Comparison of ENCODE assay signal across 14 cellular contexts in the genomic region with DNA sequence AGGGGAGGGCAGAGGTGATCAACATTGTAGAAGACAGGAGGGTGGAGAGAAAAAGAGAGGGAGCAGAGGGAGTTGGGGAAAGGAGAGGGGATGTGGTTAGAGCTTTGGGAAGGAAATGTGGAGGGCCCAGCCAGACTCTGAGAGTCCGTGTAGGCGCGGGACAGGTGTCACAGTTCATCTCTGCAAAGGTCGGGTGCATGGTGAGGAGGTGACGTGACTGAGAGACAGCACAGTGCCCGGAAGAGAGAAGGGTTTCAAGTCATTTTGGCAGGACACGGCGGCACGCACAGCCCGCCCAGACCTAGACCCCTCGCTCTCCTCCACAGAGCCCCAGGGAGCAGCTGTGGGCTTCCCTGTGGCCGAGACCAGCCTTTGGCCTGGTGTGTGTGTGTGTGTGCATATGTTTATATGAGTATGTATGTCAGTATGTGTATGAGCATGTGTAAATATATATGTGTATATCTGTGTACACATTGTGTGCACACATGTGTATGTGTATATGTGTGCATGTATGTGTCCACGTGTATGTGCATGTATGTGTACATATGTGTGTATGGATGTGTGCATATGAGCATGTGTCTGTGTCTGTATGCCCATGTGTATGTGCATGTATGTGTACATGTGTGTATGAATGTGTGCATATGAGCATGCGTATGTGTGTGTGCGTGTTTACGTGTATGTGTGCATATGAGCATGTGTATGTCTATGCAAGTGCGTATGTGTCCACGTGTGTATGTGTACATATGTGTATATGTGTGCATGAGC.
A peak's percentile ranks its signal among the peaks of the same experiment; 100 is the strongest.
DNase-seq lines count a peak whose midpoint lies in the region; ATAC-seq, FAIRE-seq and TF ChIP-seq lines count a peak whose summit lies in the region.
"Had no signal": no experiment of that assay in that cellular context is flagged by ENCODE, and none has a peak within 500 bp of the region (broad histone marks: within the 10 kb centered on the region; RNA-seq: fewer than 3 reads in every experiment).

No MANE protein-coding gene starts in this region.

- no peaks in the 10 kb centered on the region for H3K9me3 ChIP-seq in GM12878 (replicated peaks; ENCODE audit: control insufficient read depth, insufficient read depth, low read length)
- H3K9me3 ChIP-seq: stomach had no signal

- H3K27me3 ChIP-seq in GM12878 (replicated peaks in 1 of 2; ENCODE audit: control insufficient read depth in 2 of 2, insufficient read depth in 2 of 2, low read length in 1 of 2), result no peaks in the 10 kb centered on the region; a peak in 2 of 4 replicates

- 22% methylated on average over 18 of the region's 18 CpGs for WGBS in GM12878 (ENCODE audit: insufficient coverage, insufficient replicate concordance, low lambda C conversion rate, missing lambda C conversion rate)

- no TSS peak for BruUV-seq in GM12878 (replicated peaks; lab: Mats Ljungman, UMichigan)

- no peaks in the 10 kb centered on the region for H4K20me1 ChIP-seq in GM12878 (ENCODE audit: control insufficient read depth, insufficient read depth)

- H3K4me1 ChIP-seq in GM12878 (ENCODE audit: control insufficient read depth, insufficient read depth, low read length), result peaks cover 27% of the 10 kb centered on the region

- peak overlapping the region; percentile 79 for H2AFZ ChIP-seq in GM12878 (ENCODE audit: control insufficient read depth, low read depth, low read length)

- RAD21 ChIA-PET in GM12878 (lab: Charles Lee; ENCODE audit: unreplicated experiment), result interaction anchor here (1.6 kb wide), 1 partner anchor 160 kb away, joined by 4 read pairs; no protein-coding TSS in a partner anchor

- TF ChIP-seq EP300 in GM12878 (IDR thresholded peaks at IDR 0.05; ENCODE audit: borderline replicate concordance in 1 of 2, control insufficient read depth in 1 of 2, low read depth in 2 of 2, low read length in 2 of 2), result no peak

- CTCF ChIA-PET in activated CD4-positive, alpha-beta T cell treated with anti-CD3 and anti-CD28 coated beads for 36 hours (lab: Charles Lee), result interaction anchor here (1.2 kb wide), 1 partner anchor 11 kb away, joined by 3 read pairs; no protein-coding TSS in a partner anchor
- CTCF ChIA-PET in GM12878 (lab: Yijun Ruan, JAX), result interaction anchor here (1.0 to 4.9 kb wide), 6 partner anchors 10 to 159 kb away, joined by 3 to 31 read pairs (median 6); no protein-coding TSS in a partner anchor

- no peaks in the 10 kb centered on the region for H3K79me2 ChIP-seq in GM12878 (ENCODE audit: control insufficient read depth, insufficient read depth, low read length)

- no peak for TF ChIP-seq POLR2A in GM12878 (IDR thresholded peaks at IDR 0.05; ENCODE audit: low read depth, low read length)

- H3K36me3 Mint-ChIP-seq in activated CD4-positive, alpha-beta T cell treated with anti-CD3 and anti-CD28 coated beads for 36 hours (ENCODE audit: low read depth), result no peaks in the 10 kb centered on the region

- no peak overlapping the region for H3K27ac Mint-ChIP-seq in activated CD4-positive, alpha-beta T cell treated with anti-CD3 and anti-CD28 coated beads for 36 hours

- H3K4me3 Mint-ChIP-seq in activated CD4-positive, alpha-beta T cell treated with anti-CD3 and anti-CD28 coated beads for 36 hours, result no peak overlapping the region

- TF ChIP-seq CTCF in GM12878 (IDR thresholded peaks at IDR 0.05 in 2 of 3, conservative IDR thresholded peaks at IDR 0.05 in 1 of 3; ENCODE audit: control insufficient read depth in 2 of 3, extremely low read depth in 1 of 3, insufficient read depth in 1 of 3, low read depth in 3 of 3, low read length in 3 of 3), result no peak

- no peak overlapping the region for H3K4me3 ChIP-seq in GM12878
- H3K4me3 ChIP-seq: stomach had no signal

- FAIRE-seq in GM12878 (lab: Jason Lieb, UNC), result peak; percentile 93
- FAIRE-seq: TTC549 had no signal

- H3K27ac ChIP-seq in GM12878 (ENCODE audit: control insufficient read depth, insufficient read depth), result peak overlapping the region; percentile 66; the same call in 1 of the 2 replicates
- H3K27ac ChIP-seq: stomach had no signal

- peaks cover 6% of the 10 kb centered on the region for H3K4me1 Mint-ChIP-seq in activated CD4-positive, alpha-beta T cell treated with anti-CD3 and anti-CD28 coated beads for 36 hours

- SMC1A ChIA-PET in GM12878 (lab: Charles Lee; ENCODE audit: uncharacterized antibody, unreplicated experiment), result interaction anchor here (0.6 to 3.8 kb wide), 6 partner anchors 10 to 182 kb away, joined by 3 to 15 read pairs (median 6); no protein-coding TSS in a partner anchor

- peak; percentile 10; the same call in 1 of the 2 replicates for TF ChIP-seq RAD21 in GM12878 (IDR thresholded peaks at IDR 0.05; ENCODE audit: insufficient read depth, low read depth, low read length)

- POLR2A ChIA-PET in activated CD4-positive, alpha-beta T cell treated with anti-CD3 and anti-CD28 coated beads for 36 hours (lab: Charles Lee), result no interaction called here
- POLR2A ChIA-PET in GM12878 (lab: Charles Lee), result no interaction called here

- peaks cover 16% of the 10 kb centered on the region for H3K27me3 Mint-ChIP-seq in activated CD4-positive, alpha-beta T cell treated with anti-CD3 and anti-CD28 coated beads for 36 hours

- H3K9me3 Mint-ChIP-seq in activated CD4-positive, alpha-beta T cell treated with anti-CD3 and anti-CD28 coated beads for 36 hours (ENCODE audit: low read depth), result no peaks in the 10 kb centered on the region

- ATAC-seq in activated CD4-positive, alpha-beta T cell treated with anti-CD3 and anti-CD28 coated beads for 36 hours, result peak; percentile 30
- ATAC-seq in GM19455 (IDR thresholded peaks at IDR 0.05; ENCODE audit: unreplicated experiment) (peak; percentile 46), HG02973 (IDR thresholded peaks at IDR 0.05; ENCODE audit: unreplicated experiment) (peak; percentile 49), GM12878 (peak; percentile 85)

- DNase-seq in activated CD4-positive, alpha-beta T cell treated with anti-CD3 and anti-CD28 coated beads for 36 hours, result peak; percentile 36
- DNase-seq in activated CD4-positive, alpha-beta T cell treated with anti-CD3 and anti-CD28 coated beads for 4 hours, result no peak
- DNase-seq in GM12878 (ENCODE audit: low read depth, low spot score) (peak; percentile 60), G401 (ENCODE audit: low spot score) (no peak), SW480 (ENCODE audit: low spot score) (no peak), posterior cingulate gyrus (no peak)
- DNase-seq: 8988T, DMS79, erythroblast, mesendoderm, stomach had no signal

- H3K9ac ChIP-seq in GM12878 (ENCODE audit: control insufficient read depth, insufficient read depth, low read length), result no peak overlapping the region

- H3K36me3 ChIP-seq in GM12878 (ENCODE audit: control insufficient read depth in 2 of 2, insufficient read depth in 2 of 2, low read length in 1 of 2), result no peaks in the 10 kb centered on the region
- H3K36me3 ChIP-seq: stomach had no signal

- intact Hi-C loops in activated CD4-positive, alpha-beta T cell treated with anti-CD3 and anti-CD28 coated beads for 36 hours (cut with DNase I, micrococcal nuclease), result loop anchor here in 1 of 2 experiments (10.0 kb wide), 1 partner anchor 381 kb away; a partner anchor contains a TSS
- intact Hi-C loops in GM12878 (cut with micrococcal nuclease; ENCODE audit: unreplicated experiment), result loop anchor here (2.0 to 10.0 kb wide), 2 partner anchors 105 to 381 kb away; a partner anchor contains a TSS
- intact Hi-C loops in posterior cingulate gyrus (cut with DNase I), result loop anchor here (10.0 kb wide), 1 partner anchor 381 kb away; a partner anchor contains a TSS

- in situ Hi-C loops in GM12878 (cut with MboI), result loop anchor here (5.0 kb wide), 2 partner anchors 158 to 378 kb away; a partner anchor contains a TSS
- in situ Hi-C loops in G401 (cut with HindIII; ENCODE audit: low sequenced_read_pairs), result no loop called here

- peak overlapping the region; percentile 69; the same call in 1 of the 2 replicates for H3K4me2 ChIP-seq in GM12878 (ENCODE audit: control insufficient read depth, insufficient read depth)

TF ChIP-seq in GM12878, 131 proteins besides CTCF, POLR2A, EP300 and RAD21 (continues in another document):
- no peak for TF ChIP-seq FOXM1 (IDR thresholded peaks at IDR 0.05; ENCODE audit: low read depth, low read length)
- no peak for TF ChIP-seq ZNF207 (IDR thresholded peaks at IDR 0.05; ENCODE audit: borderline replicate concordance)
- TF ChIP-seq BHLHE40 (IDR thresholded peaks at IDR 0.05; ENCODE audit: borderline replicate concordance in 1 of 2, low read depth in 2 of 2, low read length in 1 of 2), result peak in 1 of 2 experiments; percentile 77; a peak in 2 of 4 replicates
- no peak for TF ChIP-seq RFX5 (IDR thresholded peaks at IDR 0.05; ENCODE audit: low read depth, low read length)
- no peak for TF ChIP-seq SREBF2 (IDR thresholded peaks at IDR 0.05; ENCODE audit: low read length)
- peak; percentile 41 for TF ChIP-seq DPF2 (IDR thresholded peaks at IDR 0.05)
- no peak for TF ChIP-seq EGR1 (IDR thresholded peaks at IDR 0.05; ENCODE audit: borderline replicate concordance in 1 of 2, low read depth in 2 of 2, low read length in 2 of 2)
- TF ChIP-seq TCF7 (IDR thresholded peaks at IDR 0.05; ENCODE audit: borderline replicate concordance), result no peak
- no peak for TF ChIP-seq RB1 (IDR thresholded peaks at IDR 0.05; ENCODE audit: borderline replicate concordance)
- TF ChIP-seq RELA (IDR thresholded peaks at IDR 0.05; ENCODE audit: borderline replicate concordance, partially characterized antibody), result no peak
- no peak for TF ChIP-seq SUZ12 (IDR thresholded peaks at IDR 0.05; ENCODE audit: unreplicated experiment)
- no peak for TF ChIP-seq MYB (IDR thresholded peaks at IDR 0.05; ENCODE audit: borderline replicate concordance, low read depth, low read length)
- TF ChIP-seq NR2F1 (conservative IDR thresholded peaks at IDR 0.05), result peak; percentile 84
- 0 out of 2 replicates have a peak, but pooled peaks have one; percentile 39 for TF ChIP-seq NFIC (IDR thresholded peaks at IDR 0.05; ENCODE audit: low read depth, low read length)
- TF ChIP-seq IKZF1 (conservative IDR thresholded peaks at IDR 0.05), result peak; percentile 67
- TF ChIP-seq ZNF24 (IDR thresholded peaks at IDR 0.05), result no peak
- TF ChIP-seq NFXL1 (IDR thresholded peaks at IDR 0.05; ENCODE audit: borderline replicate concordance), result no peak
- TF ChIP-seq NR2C2 (IDR thresholded peaks at IDR 0.05; ENCODE audit: borderline replicate concordance, control insufficient read depth, insufficient read length, low read depth), result no peak

Comparison
In these comparisons a context has a peak if more than half of its experiments do, and no peak if none do; other contexts are left out.
1. DNase-seq: peak in activated CD4-positive, alpha-beta T cell treated with anti-CD3 and anti-CD28 coated beads for 36 hours (single experiment) and GM12878 (single experiment); none in activated CD4-positive, alpha-beta T cell treated with anti-CD3 and anti-CD28 coated beads for 4 hours (0 of 2), G401 (single experiment), SW480 (single experiment) and posterior cingulate gyrus (0 of 10).
2. ATAC-seq: peak in every context shown above with its lines; median percentile 85 in GM12878; 49 in HG02973; 46 in GM19455; 30 in activated CD4-positive, alpha-beta T cell treated with anti-CD3 and anti-CD28 coated beads for 36 hours.